Comparison of ENCODE assay signal across 8 cellular contexts in genomic region chr17:30476726-30477082, GRCh38. TPM values are rescaled to one million over a fixed set of nuclear protein-coding genes. Genes with fewer than 3 reads are reported as not detected.
A peak's percentile ranks its signal among the peaks of the same experiment; 100 is the strongest.
DNase-seq lines count a peak whose midpoint lies in the region; ATAC-seq and TF ChIP-seq lines count a peak whose summit lies in the region.

No MANE protein-coding gene starts in this region.

- WGBS in lung, 2 donors = 15 to 18% methylated on average over 7 of the region's 7 CpGs

- no peak for TF ChIP-seq CTCF in Peyer's patch (IDR thresholded peaks at IDR 0.05)
- TF ChIP-seq CTCF in chondrocyte (IDR thresholded peaks at IDR 0.05) = no peak
- no peak for TF ChIP-seq CTCF in lung (IDR thresholded peaks at IDR 0.05; ENCODE audit: control extremely low read depth, extremely low read depth)
- TF ChIP-seq CTCF in tibial artery (IDR thresholded peaks at IDR 0.05) = no peak

- intact Hi-C loops in tibial artery (cut with DNase I; ENCODE audit: low total_unique reads) = no loop called here

- peaks cover 5% of the 10 kb centered on the region for H3K36me3 Mint-ChIP-seq in chondrocyte (ENCODE audit: low read depth)

- no peak for TF ChIP-seq POLR2A in Peyer's patch (IDR thresholded peaks at IDR 0.05)

- peak; percentile 19 for ATAC-seq in HG02588 (IDR thresholded peaks at IDR 0.05; ENCODE audit: unreplicated experiment)
- no peak for ATAC-seq in lung (ENCODE audit: insufficient read depth, low FRiP score)

- H3K36me3 ChIP-seq in Peyer's patch (peaks cover 0 to 24% (median 0%) of the 10 kb centered on the region in 3 donors), lung (ENCODE audit: control insufficient read depth in 2 of 2, insufficient read depth in 2 of 2, low read length in 2 of 2) (peaks cover 0 to 4% of the 10 kb centered on the region in 2 donors), tibial artery (peaks cover 10 to 24% (median 23%) of the 10 kb centered on the region in 3 donors)

- H3K4me1 ChIP-seq in Peyer's patch (peaks cover 0 to 11% (median 9%) of the 10 kb centered on the region in 4 donors), lung (ENCODE audit: control insufficient read depth in 2 of 2, insufficient read depth in 2 of 2, low read length in 2 of 2) (peaks cover 3 to 5% of the 10 kb centered on the region in 2 donors), tibial artery (peaks cover 0 to 24% (median 10%) of the 10 kb centered on the region in 4 donors)

- peaks cover 26% of the 10 kb centered on the region for H3K4me1 Mint-ChIP-seq in chondrocyte (ENCODE audit: low read depth)

- H3K9me3 ChIP-seq in Peyer's patch (no peaks in the 10 kb centered on the region), lung (ENCODE audit: control insufficient read depth in 2 of 2, insufficient read depth in 1 of 2, low read length in 1 of 2) (no peaks in the 10 kb centered on the region), tibial artery (no peaks in the 10 kb centered on the region)

- DNase-seq in GM03348 (ENCODE audit: low spot score) (peak; percentile 24), Peyer's patch (no peak), chondrocyte (ENCODE audit: low spot score) (no peak), lung (ENCODE audit: low spot score) (no peak), tibial artery (no peak), NCI-H1436 treated with DMSO at 0.1 percent for 48 hours (lab: John Stamatoyannopoulos, UW) (no peak), NCI-H1048 (lab: John Stamatoyannopoulos, UW) (no peak)

- no peaks in the 10 kb centered on the region for H3K9me3 Mint-ChIP-seq in chondrocyte (ENCODE audit: low read depth)

- H3K27ac ChIP-seq in Peyer's patch (peak overlapping the region; percentile 86 to 94 (median 90)), lung (ENCODE audit: low read depth in 1 of 2, low read length in 1 of 2) (peak overlapping the region; percentile 25 to 75), tibial artery (peak overlapping the region; percentile 92 to 97)

- peak overlapping the region; percentile 99 for H3K27ac Mint-ChIP-seq in chondrocyte (ENCODE audit: unreplicated experiment)

- H3K4me3 Mint-ChIP-seq in chondrocyte (ENCODE audit: unreplicated experiment) = peak overlapping the region; percentile 98

- H3K4me3 ChIP-seq in Peyer's patch = peak overlapping the region; percentile 76 to 99 (median 93)
- H3K4me3 ChIP-seq in lung = no peak overlapping the region
- H3K4me3 ChIP-seq in tibial artery = peak overlapping the region; percentile 75 to 95

- no peaks in the 10 kb centered on the region for H3K27me3 ChIP-seq in Peyer's patch
- no peaks in the 10 kb centered on the region for H3K27me3 ChIP-seq in lung (ENCODE audit: control insufficient read depth, insufficient read depth)
- no peaks in the 10 kb centered on the region for H3K27me3 ChIP-seq in tibial artery

- no peaks in the 10 kb centered on the region for H3K27me3 Mint-ChIP-seq in chondrocyte (ENCODE audit: low read depth)

RNA-seq across cellular contexts. Expression of gene GOSR1, which starts 0.5 kb away (rescaled TPM):
- total RNA-seq in Peyer's patch (10 to 100 TPM; 28.9 to 55.4 (median 45.9) TPM), chondrocyte (46.4 to 59.4 TPM (median 47.5 TPM) in 3 replicates), lung (10 to 100 TPM; 40.7 to 45.1 TPM)
- polyA plus RNA-seq in lung = 10 to 100 TPM; 14.8 to 23.5 TPM
